17 cellular contexts compared by ENCODE assay signal in the genomic region with DNA sequence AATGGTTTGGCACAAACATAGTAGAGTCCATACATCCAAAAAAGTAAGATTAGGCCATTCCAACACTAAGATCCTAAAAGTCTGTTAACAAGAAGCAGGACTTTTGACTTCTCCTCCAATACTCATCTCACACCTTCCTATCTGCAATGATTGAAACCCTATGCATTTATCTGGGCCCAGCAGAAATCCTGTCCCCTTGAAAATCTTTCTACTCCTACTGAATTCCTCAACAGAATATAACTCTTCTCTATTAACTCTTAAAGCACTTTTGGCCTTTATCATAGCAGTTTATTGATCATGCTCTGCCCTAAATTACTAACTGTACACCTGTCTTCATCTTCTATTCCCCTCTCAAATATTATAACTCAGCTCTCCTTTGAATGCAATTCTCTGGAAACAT. TPM values are rescaled to one million over a fixed set of nuclear protein-coding genes. Genes with fewer than 3 reads are reported as not detected.
DNase-seq lines count a peak whose midpoint lies in the region; ATAC-seq and TF ChIP-seq lines count a peak whose summit lies in the region.
"Had no signal": no experiment of that assay in that cellular context is flagged by ENCODE, and none has a peak within 500 bp of the region (broad histone marks: within the 10 kb centered on the region; RNA-seq: fewer than 3 reads in every experiment).

No MANE protein-coding gene starts in this region.

- H3K4me2 ChIP-seq in Loucy (ENCODE audit: low read depth, low read length, poor library complexity, severe bottlenecking), result peak overlapping the region; percentile 89

- H3K27ac ChIP-seq in gastrocnemius medialis, result peak overlapping the region in 3 of 4 donors; percentile 7 to 99 (median 96)

- no peaks in the 10 kb centered on the region for H3K9me3 Mint-ChIP-seq in activated T-cell treated with anti-CD3 and anti-CD28 coated beads, Interleukin-2, amount 50 U/mL, for 72 hours
- H3K9me3 Mint-ChIP-seq in brain, result peaks cover 0 to 5% (median 0%) of the 10 kb centered on the region in 5 experiments

- H3F3A ChIP-seq in Loucy (ENCODE audit: low read depth), result no peaks in the 10 kb centered on the region; the same call in 1 of the 2 replicates

- H3K27me3 Mint-ChIP-seq in activated T-cell treated with anti-CD3 and anti-CD28 coated beads, Interleukin-2, amount 50 U/mL, for 72 hours (ENCODE audit: low read depth), result no peaks in the 10 kb centered on the region
- peaks cover 10% of the 10 kb centered on the region for H3K27me3 Mint-ChIP-seq in brain

- peak overlapping the region; percentile 52 to 82 for H3K4me3 Mint-ChIP-seq in activated T-cell treated with anti-CD3 and anti-CD28 coated beads, Interleukin-2, amount 50 U/mL, for 72 hours
- H3K4me3 Mint-ChIP-seq in brain, result peak overlapping the region; percentile 7 to 52 (median 39)

- in situ Hi-C loops in gastrocnemius medialis (cut with MboI; ENCODE audit: low sequenced_read_pairs in 4 of 4), result loop anchor here in 1 of 4 donors (25.0 kb wide), 1 partner anchor 94 kb away; no protein-coding TSS in a partner anchor

- peaks cover 16 to 22% of the 10 kb centered on the region in 2 donors for H3K36me3 Mint-ChIP-seq in activated T-cell treated with anti-CD3 and anti-CD28 coated beads, Interleukin-2, amount 50 U/mL, for 72 hours (ENCODE audit: insufficient read depth in 2 of 2)
- peaks cover 8% of the 10 kb centered on the region for H3K36me3 Mint-ChIP-seq in brain

- peak overlapping the region; percentile 87 for H3K27ac Mint-ChIP-seq in activated T-cell treated with anti-CD3 and anti-CD28 coated beads, Interleukin-2, amount 50 U/mL, for 72 hours
- H3K27ac Mint-ChIP-seq in brain, result no peak overlapping the region

- no peak for DNase-seq in activated T-cell treated with anti-CD3 and anti-CD28 coated beads, Interleukin-2, amount 50 U/mL, for 72 hours
- no peak for DNase-seq in activated T-cell treated with anti-CD3 and anti-CD28 coated beads, Interleukin-2, amount 50 U/mL, for 1 hour
- no peak for DNase-seq in gastrocnemius medialis
- DNase-seq in activated CD4-positive, CD25-positive, alpha-beta regulatory T cell (lab: John Stamatoyannopoulos, UW), result no peak
- DNase-seq: DMS79, HCEC 1CT, Kasumi-1, mesendoderm, NCI-H1694, NCI-H524 treated with DMSO at 0.1 percent for 48 hours, occipital lobe had no signal

- H3K36me3 ChIP-seq in Loucy (ENCODE audit: insufficient read depth, low read length) (no peaks in the 10 kb centered on the region), gastrocnemius medialis (no peaks in the 10 kb centered on the region)

- intact Hi-C loops in gastrocnemius medialis (cut with DNase I; ENCODE audit: low total_unique reads), result no loop called here

- peaks cover 76% of the 10 kb centered on the region for H3K4me1 Mint-ChIP-seq in activated T-cell treated with anti-CD3 and anti-CD28 coated beads, Interleukin-2, amount 50 U/mL, for 72 hours (ENCODE audit: low read depth)
- peaks cover 72% of the 10 kb centered on the region for H3K4me1 Mint-ChIP-seq in brain

- H3K27me3 ChIP-seq in Loucy (ENCODE audit: insufficient read depth, low read length, poor library complexity, severe bottlenecking) (peaks cover 6% of the 10 kb centered on the region), gastrocnemius medialis (no peaks in the 10 kb centered on the region)

- ATAC-seq in activated T-cell treated with anti-CD3 and anti-CD28 coated beads, Interleukin-2, amount 50 U/mL, for 72 hours (replicated peaks in 1 of 2), result no peak
- ATAC-seq in gastrocnemius medialis, result no peak
- no peak for ATAC-seq in HG03135 (IDR thresholded peaks at IDR 0.05; ENCODE audit: unreplicated experiment)
- no peak for ATAC-seq in GM18861 (IDR thresholded peaks at IDR 0.05; ENCODE audit: unreplicated experiment)
- ATAC-seq: activated CD4-positive, CD25-positive, alpha-beta regulatory T cell treated with anti-CD3 and anti-CD28 coated beads, Interleukin-2, amount 50 U/mL, for 24 hours had no signal

- peaks cover 93% of the 10 kb centered on the region for H4K20me1 ChIP-seq in Loucy (ENCODE audit: insufficient read depth, low read length, poor library complexity, severe bottlenecking)

- H3K9me2 ChIP-seq in Loucy (replicated peaks; ENCODE audit: low read depth, low read length), result no peaks in the 10 kb centered on the region

- no peak overlapping the region for H2AFZ ChIP-seq in Loucy (ENCODE audit: low read length)

- TF ChIP-seq CTCF in Loucy (conservative IDR thresholded peaks at IDR 0.05; ENCODE audit: low read length) (no peak), brain (conservative IDR thresholded peaks at IDR 0.05) (no peak), gastrocnemius medialis (IDR thresholded peaks at IDR 0.05 in 4 of 5, conservative IDR thresholded peaks at IDR 0.05 in 1 of 5) (no peak)

- H3K9me3 ChIP-seq in Loucy (ENCODE audit: insufficient read depth, low read depth, low read length) (no peaks in the 10 kb centered on the region), gastrocnemius medialis (no peaks in the 10 kb centered on the region)

- peaks cover 95% of the 10 kb centered on the region for H3K79me2 ChIP-seq in Loucy (ENCODE audit: insufficient read depth, low read length)

- H3K4me3 ChIP-seq in Loucy (ENCODE audit: low read length, poor library complexity, severe bottlenecking) (peak overlapping the region; percentile 99), gastrocnemius medialis (no peak overlapping the region)

- H3K4me1 ChIP-seq in Loucy (ENCODE audit: insufficient read depth, low read length, poor library complexity, severe bottlenecking) (peaks cover 59% of the 10 kb centered on the region), gastrocnemius medialis (peaks cover 56 to 69% of the 10 kb centered on the region in 2 donors)

- TF ChIP-seq POLR2A in gastrocnemius medialis (IDR thresholded peaks at IDR 0.05), result no peak

- peak overlapping the region; percentile 92 for H3K9ac ChIP-seq in Loucy (ENCODE audit: low read depth, low read length, poor library complexity, severe bottlenecking)

RNA-seq across cellular contexts. Expression of a gene that starts 4.6 kb away (rescaled TPM):
- total RNA-seq in activated T-cell treated with anti-CD3 and anti-CD28 coated beads, Interleukin-2, amount 50 U/mL, for 72 hours, result 100 to 1,000 TPM; 204 to 212 TPM
- polyA plus RNA-seq in brain (ENCODE audit: insufficient read depth, low read depth, low replicate concordance), result 54.2 TPM
- 100 to 1,000 TPM; 123 to 226 (median 132) TPM for total RNA-seq in gastrocnemius medialis

RNA-seq across cellular contexts. Expression of a gene that starts 38.3 kb away (rescaled TPM):
- 1 to 10 TPM; 1.3 to 2.2 TPM for total RNA-seq in activated T-cell treated with anti-CD3 and anti-CD28 coated beads, Interleukin-2, amount 50 U/mL, for 72 hours
- polyA plus RNA-seq in brain (ENCODE audit: insufficient read depth, low read depth, low replicate concordance), result 1.6 TPM
- total RNA-seq in gastrocnemius medialis, result not detected
- total RNA-seq: skeletal muscle tissue had no signal

RNA-seq across cellular contexts. Expression of a gene that starts 55.8 kb away (rescaled TPM):
- total RNA-seq in activated T-cell treated with anti-CD3 and anti-CD28 coated beads, Interleukin-2, amount 50 U/mL, for 72 hours, result 10 to 100 TPM; 42.0 to 51.7 TPM
- 14.5 TPM for polyA plus RNA-seq in brain (ENCODE audit: insufficient read depth, low read depth, low replicate concordance)
- total RNA-seq in gastrocnemius medialis, result 100 to 1,000 TPM; 213 to 328 (median 254) TPM

Comparison
In these comparisons a context has a peak if more than half of its experiments do, and no peak if none do; other contexts are left out.
1. RNA of a gene that starts 55.8 kb away (total RNA-seq): 213 to 328 TPM in gastrocnemius medialis; 42.0 to 51.7 TPM in activated T-cell treated with anti-CD3 and anti-CD28 coated beads, Interleukin-2, amount 50 U/mL, for 72 hours; every median in the first group is over 4 times any median in the second.